ENCODE assay signal across 14 cellular contexts in genomic region chr17:72632026-72632684, GRCh38.
A peak's percentile ranks its signal among the peaks of the same experiment; 100 is the strongest.
DNase-seq lines count a peak whose midpoint lies in the region; ATAC-seq, FAIRE-seq and TF ChIP-seq lines count a peak whose summit lies in the region.
"Had no signal": no experiment of that assay in that cellular context is flagged by ENCODE, and none has a peak within 500 bp of the region (broad histone marks: within the 10 kb centered on the region; RNA-seq: fewer than 3 reads in every experiment).

No MANE protein-coding gene starts in this region.

- H3K4me1 Mint-ChIP-seq in endodermal cell (no peaks in the 10 kb centered on the region), progenitor cell of endocrine pancreas (ENCODE audit: low read depth) (peaks cover 26% of the 10 kb centered on the region)
- peaks cover 12% of the 10 kb centered on the region for H3K4me1 Mint-ChIP-seq in stimulated activated effector memory CD8-positive, alpha-beta T cell treated with anti-CD3 and anti-CD28 coated beads, Interleukin-12 subunit alpha, Interleukin-12 subunit beta, amount 100 ng/mL, for 72 hours

- no peak overlapping the region for H3K9ac ChIP-seq in endodermal cell (ENCODE audit: extremely low read depth, low read length, poor library complexity, severe bottlenecking)

- ATAC-seq in stimulated activated effector memory CD8-positive, alpha-beta T cell treated with anti-CD3 and anti-CD28 coated beads, Interleukin-12 subunit alpha, Interleukin-12 subunit beta, amount 100 ng/mL, for 72 hours: no peak

- H3K36me3 ChIP-seq in endodermal cell (ENCODE audit: control insufficient read depth, insufficient read depth, low read length): no peaks in the 10 kb centered on the region
- H3K36me3 ChIP-seq: esophagus muscularis mucosa had no signal

- DNase-seq in HTR-8/SVneo (ENCODE audit: insufficient read length, low spot score) (no peak), NCI-H2227 treated with DMSO at 0.1 percent for 48 hours (lab: John Stamatoyannopoulos, UW) (peak; percentile 79), endodermal cell (no peak), progenitor cell of endocrine pancreas (ENCODE audit: low spot score, unreplicated experiment) (no peak), NCI-H82 treated with DMSO at 0.1 percent for 48 hours (lab: John Stamatoyannopoulos, UW; ENCODE audit: unreplicated experiment) (no peak), GM12891 (ENCODE audit: insufficient read length, low spot score) (no peak)
- no peak for DNase-seq in stimulated activated effector memory CD8-positive, alpha-beta T cell treated with anti-CD3 and anti-CD28 coated beads, Interleukin-12 subunit alpha, Interleukin-12 subunit beta, amount 100 ng/mL, for 72 hours (ENCODE audit: low spot score in 2 of 2)
- DNase-seq: activated CD4-positive, alpha-beta T cell treated with anti-CD3 and anti-CD28 coated beads, Interleukin-2, amount 50 U/mL, for 48 hours; activated naive CD4-positive, alpha-beta T cell treated with Interleukin-2 at 50 U/mL for 16 hours; cerebellar nuclear complex; DND-41; H7 had no signal

- H3K36me3 Mint-ChIP-seq in endodermal cell (ENCODE audit: low read depth) (no peaks in the 10 kb centered on the region), progenitor cell of endocrine pancreas (ENCODE audit: insufficient read depth) (no peaks in the 10 kb centered on the region)
- no peaks in the 10 kb centered on the region for H3K36me3 Mint-ChIP-seq in stimulated activated effector memory CD8-positive, alpha-beta T cell treated with anti-CD3 and anti-CD28 coated beads, Interleukin-12 subunit alpha, Interleukin-12 subunit beta, amount 100 ng/mL, for 72 hours

- WGBS in endodermal cell (ENCODE audit: insufficient coverage in 1 of 2, insufficient read length in 1 of 2), 2 experiments: 85 to 86% methylated on average over 18 to 19 of the region's 19 CpGs

- H3K4me3 ChIP-seq in endodermal cell (ENCODE audit: low read length): no peak overlapping the region
- H3K4me3 ChIP-seq: esophagus muscularis mucosa had no signal

- H3K27me3 Mint-ChIP-seq in endodermal cell (ENCODE audit: insufficient read depth) (peaks cover 9% of the 10 kb centered on the region), progenitor cell of endocrine pancreas (peaks cover 2% of the 10 kb centered on the region)

- H3K9me3 ChIP-seq in endodermal cell (ENCODE audit: control insufficient read depth, low read length): no peaks in the 10 kb centered on the region

- H3K4me3 Mint-ChIP-seq in endodermal cell (no peak overlapping the region), progenitor cell of endocrine pancreas (ENCODE audit: low read depth) (no peak overlapping the region)
- H3K4me3 Mint-ChIP-seq in stimulated activated effector memory CD8-positive, alpha-beta T cell treated with anti-CD3 and anti-CD28 coated beads, Interleukin-12 subunit alpha, Interleukin-12 subunit beta, amount 100 ng/mL, for 72 hours: no peak overlapping the region

- H3K27ac ChIP-seq in endodermal cell (ENCODE audit: low read depth, low read length): peak overlapping the region; percentile 83
- H3K27ac ChIP-seq: esophagus muscularis mucosa had no signal

- no peak overlapping the region for H3K27ac Mint-ChIP-seq in endodermal cell
- peak overlapping the region; percentile 69 for H3K27ac Mint-ChIP-seq in progenitor cell of endocrine pancreas
- no peak overlapping the region for H3K27ac Mint-ChIP-seq in stimulated activated effector memory CD8-positive, alpha-beta T cell treated with anti-CD3 and anti-CD28 coated beads, Interleukin-12 subunit alpha, Interleukin-12 subunit beta, amount 100 ng/mL, for 72 hours

- no peaks in the 10 kb centered on the region for H3K9me3 Mint-ChIP-seq in endodermal cell
- peaks cover 5% of the 10 kb centered on the region for H3K9me3 Mint-ChIP-seq in progenitor cell of endocrine pancreas (ENCODE audit: low read depth)
- no peaks in the 10 kb centered on the region for H3K9me3 Mint-ChIP-seq in stimulated activated effector memory CD8-positive, alpha-beta T cell treated with anti-CD3 and anti-CD28 coated beads, Interleukin-12 subunit alpha, Interleukin-12 subunit beta, amount 100 ng/mL, for 72 hours

- FAIRE-seq in HTR-8/SVneo (lab: Jason Lieb, UNC) (peak; percentile 46), GM12891 (lab: Jason Lieb, UNC) (no peak)
- FAIRE-seq: GM12892 had no signal

- TF ChIP-seq CTCF in endodermal cell (conservative IDR thresholded peaks at IDR 0.05): no peak
- TF ChIP-seq CTCF in progenitor cell of endocrine pancreas (IDR thresholded peaks at IDR 0.05; ENCODE audit: unreplicated experiment): no peak

- no peaks in the 10 kb centered on the region for H3K4me1 ChIP-seq in endodermal cell (ENCODE audit: control insufficient read depth, insufficient read depth, low read length)
- H3K4me1 ChIP-seq: esophagus muscularis mucosa had no signal

- TF ChIP-seq POLR2A in GM12891 (IDR thresholded peaks at IDR 0.05; ENCODE audit: low read depth, low read length): no peak

- no peaks in the 10 kb centered on the region for H3K27me3 ChIP-seq in endodermal cell (ENCODE audit: control insufficient read depth, insufficient read depth, low read length, poor library complexity, severe bottlenecking)
- H3K27me3 ChIP-seq: esophagus muscularis mucosa had no signal

TF ChIP-seq in GM12891, 5 proteins besides CTCF, POLR2A, EP300 and RAD21:
- TF ChIP-seq POU2F2 (IDR thresholded peaks at IDR 0.05; ENCODE audit: low read depth, low read length) (no peak), SPI1 (IDR thresholded peaks at IDR 0.05; ENCODE audit: low read depth, low read length) (no peak), PAX5 (IDR thresholded peaks at IDR 0.05; ENCODE audit: insufficient read depth, low read length, severe bottlenecking) (no peak), TAF1 (IDR thresholded peaks at IDR 0.05; ENCODE audit: low read depth, low read length) (no peak), POLR2AphosphoS5 (IDR thresholded peaks at IDR 0.05; ENCODE audit: low read depth, low read length) (no peak)
